In genomic region chr5:138635268-138635667, GRCh38 we compare ENCODE assay signal across 12 cellular contexts.
DNase-seq lines count a peak whose midpoint lies in the region; ATAC-seq and TF ChIP-seq lines count a peak whose summit lies in the region.
"Had no signal": no experiment of that assay in that cellular context is flagged by ENCODE, and none has a peak within 500 bp of the region (broad histone marks: within the 10 kb centered on the region; RNA-seq: fewer than 3 reads in every experiment).

No MANE protein-coding gene starts in this region.

- ATAC-seq in lower lobe of right lung (peak; percentile 11 to 24), GM18868 (IDR thresholded peaks at IDR 0.05; ENCODE audit: unreplicated experiment) (no peak)
- ATAC-seq in stimulated activated naive CD8-positive, alpha-beta T cell treated with anti-CD3 and anti-CD28 coated beads, Interleukin-15, Interleukin-2, amounts not matched to agents 100 U/mL and 50 U/mL, for 24 hours = no peak
- ATAC-seq: activated naive CD4-positive, alpha-beta T cell treated with anti-CD3 and anti-CD28 coated beads, Interleukin-2, amount 50 U/mL, for 72 hours; right lobe of liver had no signal

- 22 to 33% methylated on average over 3 of the region's 3 CpGs for WGBS in esophagus squamous epithelium, 2 donors
- WGBS in thyroid gland, 2 donors = 15 to 22% methylated on average over 3 of the region's 3 CpGs

- peaks cover 8 to 16% (median 10%) of the 10 kb centered on the region in 3 donors for H3K4me1 ChIP-seq in esophagus squamous epithelium
- H3K4me1 ChIP-seq in lower lobe of right lung = no peaks in the 10 kb centered on the region
- H3K4me1 ChIP-seq in thyroid gland = peaks cover 17 to 21% of the 10 kb centered on the region in 2 donors
- H3K4me1 ChIP-seq: right lobe of liver had no signal

- no peaks in the 10 kb centered on the region for H3K36me3 ChIP-seq in esophagus squamous epithelium
- no peaks in the 10 kb centered on the region for H3K36me3 ChIP-seq in lower lobe of right lung
- no peaks in the 10 kb centered on the region for H3K36me3 ChIP-seq in thyroid gland
- H3K36me3 ChIP-seq: right lobe of liver had no signal

- H3K27ac ChIP-seq in esophagus squamous epithelium (peak overlapping the region in 3 of 4 donors; percentile 41 to 55 (median 54)), lower lobe of right lung (no peak overlapping the region), thyroid gland (peak overlapping the region in 2 of 3 donors; percentile 47 to 57)
- H3K27ac ChIP-seq: right lobe of liver had no signal

- H3K27me3 ChIP-seq in esophagus squamous epithelium (no peaks in the 10 kb centered on the region), lower lobe of right lung (ENCODE audit: low read depth) (no peaks in the 10 kb centered on the region), thyroid gland (no peaks in the 10 kb centered on the region)
- H3K27me3 ChIP-seq: dorsolateral prefrontal cortex, right lobe of liver had no signal

- TF ChIP-seq POLR2A in esophagus squamous epithelium (IDR thresholded peaks at IDR 0.05) (no peak), thyroid gland (IDR thresholded peaks at IDR 0.05) (no peak)

- H3K9me3 ChIP-seq in esophagus squamous epithelium (no peaks in the 10 kb centered on the region), lower lobe of right lung (no peaks in the 10 kb centered on the region), thyroid gland (no peaks in the 10 kb centered on the region)
- H3K9me3 ChIP-seq: right lobe of liver had no signal

- H3K4me3 ChIP-seq in esophagus squamous epithelium = no peak overlapping the region
- no peak overlapping the region for H3K4me3 ChIP-seq in lower lobe of right lung
- H3K4me3 ChIP-seq in thyroid gland (replicated peaks in 1 of 3) = no peak overlapping the region
- H3K4me3 ChIP-seq: dorsolateral prefrontal cortex, right lobe of liver had no signal

- TF ChIP-seq CTCF in esophagus squamous epithelium (IDR thresholded peaks at IDR 0.05) (peak in 1 of 6 experiments; percentile 19), lower lobe of right lung (IDR thresholded peaks at IDR 0.05) (no peak), thyroid gland (IDR thresholded peaks at IDR 0.05) (no peak)

- DNase-seq in NCI-H2227 (lab: John Stamatoyannopoulos, UW; ENCODE audit: unreplicated experiment) (peak; percentile 40), esophagus squamous epithelium (lab: John Stamatoyannopoulos, UW) (no peak), lower lobe of right lung (no peak), thyroid gland (peak; percentile 47 to 56), nucleus accumbens (lab: John Stamatoyannopoulos, UW) (no peak), cerebellar nuclear complex (lab: John Stamatoyannopoulos, UW) (no peak)
- DNase-seq in stimulated activated naive CD8-positive, alpha-beta T cell treated with anti-CD3 and anti-CD28 coated beads, Interleukin-15, Interleukin-2, amounts not matched to agents 100 U/mL and 50 U/mL, for 24 hours = no peak
- DNase-seq: right lobe of liver, SHP77 had no signal

- intact Hi-C loops in esophagus squamous epithelium (cut with DNase I) (no loop called here), lower lobe of right lung (cut with DNase I) (no loop called here), thyroid gland (cut with DNase I) (no loop called here)

Comparison
In these comparisons a context has a peak if more than half of its experiments do, and no peak if none do; other contexts are left out.
1. DNase-seq: peak in NCI-H2227 (single experiment) and thyroid gland (2 of 2); none in esophagus squamous epithelium (single experiment), lower lobe of right lung (single experiment), nucleus accumbens (0 of 56), cerebellar nuclear complex (0 of 2) and stimulated activated naive CD8-positive, alpha-beta T cell treated with anti-CD3 and anti-CD28 coated beads, Interleukin-15, Interleukin-2, amounts not matched to agents 100 U/mL and 50 U/mL, for 24 hours (single experiment).
2. ATAC-seq: peak in lower lobe of right lung (2 of 2); none in GM18868 (single experiment) and stimulated activated naive CD8-positive, alpha-beta T cell treated with anti-CD3 and anti-CD28 coated beads, Interleukin-15, Interleukin-2, amounts not matched to agents 100 U/mL and 50 U/mL, for 24 hours (single experiment).